Comparison of ENCODE assay signal across 1 cellular context in genomic region chr1:26959722-26960624, GRCh38.
A peak's percentile ranks its signal among the peaks of the same experiment; 100 is the strongest.
TF ChIP-seq lines count a peak whose summit lies in the region.

Gene KDF1, minus strand, starts transcription at chr1:26960468. Its CDS starts 8,088 bp downstream, at chr1:26952380.

TF ChIP-seq in HepG2, 621 proteins besides CTCF, POLR2A, EP300 and RAD21 (continued from another document and continues in another):
- no peak for TF ChIP-seq HOMEZ (CRISPR knock-in tag; IDR thresholded peaks at IDR 0.05; ENCODE audit: low read depth)
- TF ChIP-seq ZNF556 (CRISPR knock-in tag; IDR thresholded peaks at IDR 0.05; ENCODE audit: borderline replicate concordance): 0 out of 2 replicates have a peak, but pooled peaks have one; percentile 41
- 0 out of 2 replicates have a peak, but pooled peaks have one; percentile 81 for TF ChIP-seq ZNF468 (CRISPR knock-in tag; IDR thresholded peaks at IDR 0.05)
- TF ChIP-seq XBP1 (CRISPR knock-in tag; IDR thresholded peaks at IDR 0.05): 0 out of 2 replicates have a peak, but pooled peaks have one; percentile 16
- peak; percentile 30; the same call in 1 of the 2 replicates for TF ChIP-seq KLF12 (CRISPR knock-in tag; IDR thresholded peaks at IDR 0.05; ENCODE audit: borderline replicate concordance)
- no peak for TF ChIP-seq CCDC6 (CRISPR knock-in tag; IDR thresholded peaks at IDR 0.05)
- TF ChIP-seq SNAPC5 (CRISPR knock-in tag; IDR thresholded peaks at IDR 0.05; ENCODE audit: borderline replicate concordance): no peak
- TF ChIP-seq CCAR2 (optimal IDR thresholded peaks at IDR 0.05; ENCODE audit: low read depth, low read length): no peak
- TF ChIP-seq CHD2 (IDR thresholded peaks at IDR 0.05; ENCODE audit: low read depth, low read length): peak; percentile 81
- no peak for TF ChIP-seq ATF1 (CRISPR knock-in tag; IDR thresholded peaks at IDR 0.05)
- TF ChIP-seq ZNF589 (CRISPR knock-in tag; conservative IDR thresholded peaks at IDR 0.05): no peak
- no peak for TF ChIP-seq ZNF354B (CRISPR knock-in tag; IDR thresholded peaks at IDR 0.05)
- TF ChIP-seq ZBTB20 (CRISPR knock-in tag; IDR thresholded peaks at IDR 0.05; ENCODE audit: borderline replicate concordance, low read depth): no peak
- TF ChIP-seq ZNF280B (CRISPR knock-in tag; IDR thresholded peaks at IDR 0.05; ENCODE audit: borderline replicate concordance): no peak
- no peak for TF ChIP-seq FIP1L1 (IDR thresholded peaks at IDR 0.05; ENCODE audit: borderline replicate concordance, insufficient read depth, low read depth, low read length)
- TF ChIP-seq GABPA (IDR thresholded peaks at IDR 0.05; ENCODE audit: low read depth, low read length): peak; percentile 22; the same call in 1 of the 2 replicates
- no peak for TF ChIP-seq GABPA (CRISPR knock-in tag; IDR thresholded peaks at IDR 0.05; ENCODE audit: low read depth)
- TF ChIP-seq ARID3A (IDR thresholded peaks at IDR 0.05; ENCODE audit: low read depth, low read length): no peak
- no peak for TF ChIP-seq ZNF484 (CRISPR knock-in tag; IDR thresholded peaks at IDR 0.05; ENCODE audit: borderline replicate concordance, low read depth)
- peak in 1 of 2 experiments; percentile 54; a peak in 1 of 4 replicates for TF ChIP-seq KLF16 (CRISPR knock-in tag; IDR thresholded peaks at IDR 0.05)
- peak; percentile 32; the same call in 1 of the 2 replicates for TF ChIP-seq ZNF441 (CRISPR knock-in tag; IDR thresholded peaks at IDR 0.05; ENCODE audit: borderline replicate concordance)
- no peak for TF ChIP-seq ZNF430 (CRISPR knock-in tag; IDR thresholded peaks at IDR 0.05)
- no peak for TF ChIP-seq TCF12 (IDR thresholded peaks at IDR 0.05)
- TF ChIP-seq TCF12 (CRISPR knock-in tag; IDR thresholded peaks at IDR 0.05): no peak
- TF ChIP-seq WIZ (CRISPR knock-in tag; IDR thresholded peaks at IDR 0.05): no peak
- TF ChIP-seq RXRB (CRISPR knock-in tag; IDR thresholded peaks at IDR 0.05; ENCODE audit: borderline replicate concordance): peak; percentile 58; the same call in 1 of the 2 replicates
- TF ChIP-seq ZNF362 (CRISPR knock-in tag; IDR thresholded peaks at IDR 0.05; ENCODE audit: borderline replicate concordance): no peak
- peak; percentile 52; the same call in 1 of the 2 replicates for TF ChIP-seq TFDP1 (CRISPR knock-in tag; IDR thresholded peaks at IDR 0.05; ENCODE audit: borderline replicate concordance)
- peak; percentile 76 for TF ChIP-seq GATAD1 (CRISPR knock-in tag; IDR thresholded peaks at IDR 0.05)
- TF ChIP-seq ETV6 (CRISPR knock-in tag; conservative IDR thresholded peaks at IDR 0.05): no peak
- no peak for TF ChIP-seq ZNF143 (CRISPR knock-in tag; IDR thresholded peaks at IDR 0.05)
- TF ChIP-seq USF2 (IDR thresholded peaks at IDR 0.05; ENCODE audit: low read depth, low read length): no peak
- TF ChIP-seq USF2 (CRISPR knock-in tag; IDR thresholded peaks at IDR 0.05; ENCODE audit: borderline replicate concordance): no peak; the same call in 1 of the 2 replicates
- TF ChIP-seq AKAP8 (CRISPR knock-in tag; IDR thresholded peaks at IDR 0.05): no peak
- peak; percentile 55 for TF ChIP-seq ZFY (CRISPR knock-in tag; IDR thresholded peaks at IDR 0.05)
- no peak for TF ChIP-seq CBX1 (IDR thresholded peaks at IDR 0.05; ENCODE audit: low read depth)
- TF ChIP-seq LBX2 (CRISPR knock-in tag; IDR thresholded peaks at IDR 0.05; ENCODE audit: borderline replicate concordance): no peak
- TF ChIP-seq KLF11 (CRISPR knock-in tag; IDR thresholded peaks at IDR 0.05): no peak
- TF ChIP-seq ZNF619 (CRISPR knock-in tag; IDR thresholded peaks at IDR 0.05): no peak
- no peak for TF ChIP-seq BCLAF1 (IDR thresholded peaks at IDR 0.05)
- TF ChIP-seq DNMT3B (CRISPR knock-in tag; conservative IDR thresholded peaks at IDR 0.05): no peak
- TF ChIP-seq KDM6A (CRISPR knock-in tag; IDR thresholded peaks at IDR 0.05; ENCODE audit: low read depth): no peak
- TF ChIP-seq EZH2 (conservative IDR thresholded peaks at IDR 0.05; ENCODE audit: low read depth, low read length): no peak
- TF ChIP-seq ZNF710 (CRISPR knock-in tag; IDR thresholded peaks at IDR 0.05; ENCODE audit: borderline replicate concordance): no peak
- no peak for TF ChIP-seq JUN (CRISPR knock-in tag; IDR thresholded peaks at IDR 0.05)
- TF ChIP-seq ZSCAN20 (CRISPR knock-in tag; IDR thresholded peaks at IDR 0.05; ENCODE audit: borderline replicate concordance): no peak
- peak; percentile 60 for TF ChIP-seq ZSCAN21 (CRISPR knock-in tag; IDR thresholded peaks at IDR 0.05; ENCODE audit: borderline replicate concordance)
- peak; percentile 59; the same call in 1 of the 2 replicates for TF ChIP-seq MLXIP (CRISPR knock-in tag; IDR thresholded peaks at IDR 0.05; ENCODE audit: borderline replicate concordance)
